21 cellular contexts compared by ENCODE assay signal in genomic region chr14:69357544-69358200, GRCh38.
"Had no signal": no experiment of that assay in that cellular context is flagged by ENCODE, and none has a peak within 500 bp of the region (broad histone marks: within the 10 kb centered on the region; RNA-seq: fewer than 3 reads in every experiment).

No MANE protein-coding gene starts in this region.

- H3K27ac Mint-ChIP-seq: activated naive CD4-positive, alpha-beta T cell treated with anti-CD3 and anti-CD28 coated beads, Interleukin-2, amount 10 ng/mL, durations not matched to agents 7 days and 5 days; natural killer cell treated with Interleukin-12 subunit alpha and Interleukin-12 subunit beta and Interleukin-15 and Interleukin-18, amount 100 ng/mL, for 72 hours had no signal

- H3K4me1 ChIP-seq: body of pancreas, parathyroid adenoma had no signal

- ATAC-seq: body of pancreas; natural killer cell treated with Interleukin-12 subunit alpha and Interleukin-12 subunit beta and Interleukin-15 and Interleukin-18, amount 100 ng/mL, for 72 hours; right cardiac atrium had no signal

- H3K9me3 Mint-ChIP-seq: activated naive CD4-positive, alpha-beta T cell treated with anti-CD3 and anti-CD28 coated beads, Interleukin-2, amount 10 ng/mL, durations not matched to agents 7 days and 5 days; activated T-cell treated with anti-CD3 and anti-CD28 coated beads, Interleukin-2, amount 50 U/mL, for 4 hours; natural killer cell treated with Interleukin-12 subunit alpha and Interleukin-12 subunit beta and Interleukin-15 and Interleukin-18, amount 100 ng/mL, for 72 hours had no signal

- H3K27me3 ChIP-seq: body of pancreas, suprapubic skin, tibial nerve had no signal

- H3K27ac ChIP-seq: body of pancreas, left ventricle myocardium inferior, neutrophil, parathyroid adenoma, stomach, suprapubic skin, tibial nerve, VCaP had no signal

- DNase-seq: activated CD4-positive, alpha-beta T cell treated with anti-CD3 and anti-CD28 coated beads, Interleukin-2, amount 50 U/mL, for 1 hour; activated CD8-positive, alpha-beta memory T cell treated with anti-CD3 and anti-CD28 coated beads for 24 hours; activated CD8-positive, alpha-beta memory T cell treated with anti-CD3 and anti-CD28 coated beads, Interleukin-2, amount 50 U/mL, for 4 hours; activated naive CD4-positive, alpha-beta T cell treated with anti-CD3 and anti-CD28 coated beads, Interleukin-2, amount 10 ng/mL, durations not matched to agents 7 days and 5 days; activated T-cell treated with anti-CD3 and anti-CD28 coated beads, Interleukin-2, amount 50 U/mL, for 4 hours; anterior cingulate cortex; body of pancreas; central memory CD4-positive, alpha-beta T cell; dermis blood vessel endothelial cell; effector memory CD4-positive, alpha-beta T cell; foreskin melanocyte; left ventricle myocardium inferior; right cardiac atrium; stomach; SW 1271 had no signal

- H3K4me3 Mint-ChIP-seq: activated naive CD4-positive, alpha-beta T cell treated with anti-CD3 and anti-CD28 coated beads, Interleukin-2, amount 10 ng/mL, durations not matched to agents 7 days and 5 days; activated T-cell treated with anti-CD3 and anti-CD28 coated beads, Interleukin-2, amount 50 U/mL, for 4 hours; natural killer cell treated with Interleukin-12 subunit alpha and Interleukin-12 subunit beta and Interleukin-15 and Interleukin-18, amount 100 ng/mL, for 72 hours had no signal

- H3K36me3 Mint-ChIP-seq: activated naive CD4-positive, alpha-beta T cell treated with anti-CD3 and anti-CD28 coated beads, Interleukin-2, amount 10 ng/mL, durations not matched to agents 7 days and 5 days; natural killer cell treated with Interleukin-12 subunit alpha and Interleukin-12 subunit beta and Interleukin-15 and Interleukin-18, amount 100 ng/mL, for 72 hours had no signal

- H3K4me3 ChIP-seq: body of pancreas, left ventricle myocardium inferior, stomach, suprapubic skin, tibial nerve had no signal

- H3K36me3 ChIP-seq: left ventricle myocardium inferior, neutrophil, stomach, suprapubic skin had no signal

- H3K9me3 ChIP-seq: body of pancreas, left ventricle myocardium inferior, neutrophil, stomach, suprapubic skin, tibial nerve had no signal
